ENCODE assay signal across 1 cellular context in genomic region chr2:101624706-101625332, GRCh38.
TF ChIP-seq lines count a peak whose summit lies in the region.

No MANE protein-coding gene starts in this region.

TF ChIP-seq in H1, 55 proteins besides CTCF, POLR2A, EP300 and RAD21:
- TF ChIP-seq TCF12 (IDR thresholded peaks at IDR 0.05; ENCODE audit: low read depth, low read length) (no peak), KDM5A (IDR thresholded peaks at IDR 0.05; ENCODE audit: low read length) (no peak), BRCA1 (IDR thresholded peaks at IDR 0.05; ENCODE audit: low read depth, low read length) (no peak), PHF8 (conservative IDR thresholded peaks at IDR 0.05; ENCODE audit: low read depth, low read length) (no peak), CHD2 (IDR thresholded peaks at IDR 0.05; ENCODE audit: low read length) (no peak), TAF7 (optimal IDR thresholded peaks at IDR 0.05; ENCODE audit: borderline replicate concordance, low read depth, low read length) (no peak), JUND (IDR thresholded peaks at IDR 0.05; ENCODE audit: low read length) (no peak), CHD1 (IDR thresholded peaks at IDR 0.05; ENCODE audit: low read depth, low read length) (no peak), TBP (IDR thresholded peaks at IDR 0.05; ENCODE audit: low read depth, low read length) (no peak), CTBP2 (IDR thresholded peaks at IDR 0.05; ENCODE audit: borderline replicate concordance, insufficient read depth, insufficient read length, low read length) (no peak), USF2 (IDR thresholded peaks at IDR 0.05; ENCODE audit: low read length) (no peak), SUZ12 (IDR thresholded peaks at IDR 0.05; ENCODE audit: low read length) (no peak), SP4 (IDR thresholded peaks at IDR 0.05; ENCODE audit: low read length) (no peak), SIN3A (conservative IDR thresholded peaks at IDR 0.05 in 1 of 2, IDR thresholded peaks at IDR 0.05 in 1 of 2; ENCODE audit: low read depth in 1 of 2, low read length in 2 of 2) (no peak), BCL11A (IDR thresholded peaks at IDR 0.05; ENCODE audit: low read depth in 2 of 2, low read length in 2 of 2) (no peak)
TF ChIP-seq in H1: peak in this region for 0.
